In genomic region chr16:88356124-88356726, GRCh38 we compare ENCODE assay signal across 2 cellular contexts.
TF ChIP-seq lines count a peak whose summit lies in the region.

No MANE protein-coding gene starts in this region.

TF ChIP-seq in IMR-90, 13 proteins besides CTCF, POLR2A, EP300 and RAD21:
- no peak for TF ChIP-seq ELK1 (IDR thresholded peaks at IDR 0.05; ENCODE audit: borderline replicate concordance, low read depth, low read length)
- no peak for TF ChIP-seq MAZ (IDR thresholded peaks at IDR 0.05; ENCODE audit: borderline replicate concordance, low read depth, low read length)
- no peak for TF ChIP-seq MXI1 (IDR thresholded peaks at IDR 0.05; ENCODE audit: borderline replicate concordance, low read depth, low read length)

TF ChIP-seq in H1, 55 proteins besides CTCF, POLR2A, EP300 and RAD21:
- no peak for TF ChIP-seq BCL11A (IDR thresholded peaks at IDR 0.05; ENCODE audit: low read depth in 2 of 2, low read length in 2 of 2)
- no peak for TF ChIP-seq ATF3 (IDR thresholded peaks at IDR 0.05; ENCODE audit: insufficient read depth, low read depth, low read length)
- no peak for TF ChIP-seq SIX5 (IDR thresholded peaks at IDR 0.05; ENCODE audit: low read depth, low read length)
- no peak for TF ChIP-seq TAF1 (IDR thresholded peaks at IDR 0.05; ENCODE audit: low read depth, low read length)
- TF ChIP-seq USF2 (IDR thresholded peaks at IDR 0.05; ENCODE audit: low read length), result no peak
- TF ChIP-seq CREB1 (IDR thresholded peaks at IDR 0.05), result no peak
- TF ChIP-seq TCF12 (IDR thresholded peaks at IDR 0.05; ENCODE audit: low read depth, low read length), result no peak
- TF ChIP-seq EZH2 (IDR thresholded peaks at IDR 0.05; ENCODE audit: low read depth, low read length, severe bottlenecking), result no peak
- TF ChIP-seq TEAD4 (IDR thresholded peaks at IDR 0.05; ENCODE audit: low read depth, low read length), result no peak
- TF ChIP-seq SP2 (IDR thresholded peaks at IDR 0.05; ENCODE audit: low read length), result no peak
- no peak for TF ChIP-seq KDM5A (IDR thresholded peaks at IDR 0.05; ENCODE audit: low read length)
- no peak for TF ChIP-seq MAFK (IDR thresholded peaks at IDR 0.05; ENCODE audit: low read depth, low read length)
- no peak for TF ChIP-seq KDM1A (IDR thresholded peaks at IDR 0.05; ENCODE audit: borderline replicate concordance, low read length)
- no peak for TF ChIP-seq SP4 (IDR thresholded peaks at IDR 0.05; ENCODE audit: low read length)
- TF ChIP-seq PHF8 (conservative IDR thresholded peaks at IDR 0.05; ENCODE audit: low read depth, low read length), result no peak
